1 cellular context compared by ENCODE assay signal in the genomic region with DNA sequence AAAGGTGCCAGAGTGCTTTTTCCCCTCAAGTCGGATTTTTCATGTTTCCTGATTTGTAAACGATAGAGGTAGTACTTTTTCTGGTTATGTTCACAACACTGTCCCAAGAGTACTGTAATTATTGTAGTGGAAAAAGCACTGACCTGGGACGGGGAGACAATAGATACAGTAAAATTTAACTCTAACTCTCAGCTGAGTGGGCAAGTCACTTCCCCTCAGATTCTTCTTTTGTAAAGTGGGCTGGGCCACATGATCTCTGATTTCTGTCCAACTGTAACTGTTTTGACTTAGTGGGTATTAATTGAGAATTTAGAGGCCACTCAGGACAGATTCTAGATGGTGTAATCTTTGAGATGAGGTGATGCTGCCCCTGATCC.
A peak's percentile ranks its signal among the peaks of the same experiment; 100 is the strongest.
TF ChIP-seq lines count a peak whose summit lies in the region.

No MANE protein-coding gene starts in this region.

TF ChIP-seq in GM12878, 131 proteins besides CTCF, POLR2A, EP300 and RAD21:
- TF ChIP-seq IKZF2 (IDR thresholded peaks at IDR 0.05) (peak in 1 of 2 experiments; percentile 26; a peak in 1 of 4 replicates), USF1 (IDR thresholded peaks at IDR 0.05; ENCODE audit: borderline replicate concordance, extremely low read length, insufficient read depth, low read depth, low read length) (no peak), MEF2B (IDR thresholded peaks at IDR 0.05; ENCODE audit: partially characterized antibody, poor library complexity, severe bottlenecking) (peak; percentile 20), POLR2AphosphoS2 (IDR thresholded peaks at IDR 0.05; ENCODE audit: low read depth, low read length) (no peak), SREBF2 (IDR thresholded peaks at IDR 0.05; ENCODE audit: low read length) (no peak), PAX8 (IDR thresholded peaks at IDR 0.05) (no peak), ASH2L (IDR thresholded peaks at IDR 0.05; ENCODE audit: borderline replicate concordance, low read depth) (no peak)
- TF ChIP-seq, protein P1, sequence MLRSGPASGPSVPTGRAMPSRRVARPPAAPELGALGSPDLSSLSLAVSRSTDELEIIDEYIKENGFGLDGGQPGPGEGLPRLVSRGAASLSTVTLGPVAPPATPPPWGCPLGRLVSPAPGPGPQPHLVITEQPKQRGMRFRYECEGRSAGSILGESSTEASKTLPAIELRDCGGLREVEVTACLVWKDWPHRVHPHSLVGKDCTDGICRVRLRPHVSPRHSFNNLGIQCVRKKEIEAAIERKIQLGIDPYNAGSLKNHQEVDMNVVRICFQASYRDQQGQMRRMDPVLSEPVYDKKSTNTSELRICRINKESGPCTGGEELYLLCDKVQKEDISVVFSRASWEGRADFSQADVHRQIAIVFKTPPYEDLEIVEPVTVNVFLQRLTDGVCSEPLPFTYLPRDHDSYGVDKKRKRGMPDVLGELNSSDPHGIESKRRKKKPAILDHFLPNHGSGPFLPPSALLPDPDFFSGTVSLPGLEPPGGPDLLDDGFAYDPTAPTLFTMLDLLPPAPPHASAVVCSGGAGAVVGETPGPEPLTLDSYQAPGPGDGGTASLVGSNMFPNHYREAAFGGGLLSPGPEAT (IDR thresholded peaks at IDR 0.05; ENCODE audit: low read depth), result 0 out of 2 replicates have a peak, but pooled peaks have one; percentile 21
